ENCODE assay signal across 8 cellular contexts in genomic region chr1:198937231-198938031, GRCh38.
DNase-seq lines count a peak whose midpoint lies in the region; ATAC-seq, FAIRE-seq and TF ChIP-seq lines count a peak whose summit lies in the region.

No MANE protein-coding gene starts in this region.

- CTCF ChIA-PET in A549 (lab: Yijun Ruan, JAX) = no interaction called here

- H3K4me2 ChIP-seq in A549 = peak overlapping the region; percentile 70

- no peak for TF ChIP-seq RAD21 in A549 (conservative IDR thresholded peaks at IDR 0.05 in 1 of 2, IDR thresholded peaks at IDR 0.05 in 1 of 2)

- no peak for TF ChIP-seq EP300 in A549 (IDR thresholded peaks at IDR 0.05)

- 16% methylated on average over 5 of the region's 5 CpGs for WGBS in A549 (ENCODE audit: missing lambda C conversion rate)

- FAIRE-seq in A549 (lab: Jason Lieb, UNC) (peak; percentile 90), colon (lab: Jason Lieb, UNC) (peak; percentile 33)

- peaks cover 16% of the 10 kb centered on the region for H3K4me1 Mint-ChIP-seq in T-helper 17 cell

- TF ChIP-seq POLR2A in A549 (IDR thresholded peaks at IDR 0.05; ENCODE audit: low read length) = peak; percentile 27
- TF ChIP-seq POLR2A in GM15510 (IDR thresholded peaks at IDR 0.05; ENCODE audit: borderline replicate concordance, extremely low read depth, insufficient read length) = peak; percentile 66

- no peaks in the 10 kb centered on the region for H3K27me3 Mint-ChIP-seq in T-helper 17 cell

- H3K4me1 ChIP-seq in A549 = peaks cover 4% of the 10 kb centered on the region; the same call in 1 of the 3 replicates

- H3K36me3 Mint-ChIP-seq in T-helper 17 cell (ENCODE audit: low read depth) = peaks cover 4% of the 10 kb centered on the region

- POLR2A ChIA-PET in A549 (lab: Yijun Ruan, JAX) = interaction anchor here (0.7 to 1.0 kb wide), 4 partner anchors 9 to 45 kb away, joined by 3 to 4 read pairs (median 3); no protein-coding TSS in a partner anchor

- ATAC-seq in A549 (peak; percentile 91 to 97), HG02763 (IDR thresholded peaks at IDR 0.05; ENCODE audit: unreplicated experiment) (peak; percentile 90), T-helper 17 cell (peak; percentile 79)

- peak overlapping the region; percentile 55 for H3K4me3 ChIP-seq in A549

- no peaks in the 10 kb centered on the region for H3K9me3 ChIP-seq in A549
- no peaks in the 10 kb centered on the region for H3K9me3 ChIP-seq in T-helper 17 cell (ENCODE audit: control insufficient read depth, low read length, poor library complexity, severe bottlenecking)

- no peak overlapping the region for H3K27ac Mint-ChIP-seq in T-helper 17 cell

- H3K27ac ChIP-seq in A549 (peak overlapping the region; percentile 66 to 76), layer of hippocampus (ENCODE audit: low read depth, low read length) (peak overlapping the region; percentile 24)

- DNase-seq in A549 (ENCODE audit: low read depth in 1 of 2, low spot score in 1 of 2) (peak; percentile 68 to 87), NCI-H1092 (lab: John Stamatoyannopoulos, UW) (peak; percentile 30), T-helper 17 cell (peak in 1 of 3 donors; percentile 8)
- DNase-seq in stimulated activated CD4-positive, alpha-beta T cell treated with anti-CD3 and anti-CD28 coated beads, TNF-alpha, amount 100 ng/mL, for 24 hours (ENCODE audit: low read depth in 3 of 3) = peak; percentile 7 to 19 (median 17)

- peak overlapping the region; percentile 84 for H3K4me3 Mint-ChIP-seq in T-helper 17 cell

- H3K27me3 ChIP-seq in layer of hippocampus (ENCODE audit: control insufficient read depth, insufficient read depth, low read length) = no peaks in the 10 kb centered on the region

- no peak for TF ChIP-seq CTCF in A549 (IDR thresholded peaks at IDR 0.05)

TF ChIP-seq in A549, 52 proteins besides CTCF, POLR2A, EP300 and RAD21:
- TF ChIP-seq MAX (IDR thresholded peaks at IDR 0.05) (0 out of 2 replicates have a peak, but pooled peaks have one; percentile 16), REST (IDR thresholded peaks at IDR 0.05) (no peak), USF2 (IDR thresholded peaks at IDR 0.05) (peak; percentile 77)
TF ChIP-seq in A549: peak in this region for 2.
